Comparison of ENCODE assay signal across 2 cellular contexts in the genomic region with DNA sequence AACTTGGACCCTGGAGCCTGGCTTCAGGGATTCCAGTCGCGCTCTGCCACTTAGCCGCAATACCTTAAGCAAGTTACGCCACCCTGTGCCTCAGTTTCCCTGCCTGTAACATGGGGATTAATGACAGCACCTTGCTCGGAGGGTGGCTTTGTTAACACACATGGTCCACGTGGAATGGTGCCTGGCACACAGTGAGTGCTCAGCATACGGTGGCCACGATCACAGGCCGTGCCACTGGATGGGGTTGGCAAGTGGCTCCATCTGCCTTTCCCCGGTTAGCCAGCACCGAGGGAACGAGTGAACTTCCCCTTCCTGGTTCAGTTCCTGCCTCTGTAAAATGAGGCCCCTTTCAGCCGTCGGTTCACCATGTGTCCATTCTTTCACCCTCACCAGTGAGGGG.
TF ChIP-seq lines count a peak whose summit lies in the region.

No MANE protein-coding gene starts in this region.

TF ChIP-seq in IMR-90, 13 proteins besides CTCF, POLR2A, EP300 and RAD21:
- TF ChIP-seq RCOR1 (IDR thresholded peaks at IDR 0.05; ENCODE audit: insufficient replicate concordance, low read length) (no peak), MAFK (IDR thresholded peaks at IDR 0.05; ENCODE audit: low read depth, low read length) (no peak)

TF ChIP-seq in K562, 482 proteins besides CTCF, POLR2A, EP300 and RAD21:
- peak; percentile 12 for TF ChIP-seq KDM5B (IDR thresholded peaks at IDR 0.05; ENCODE audit: insufficient replicate concordance, low read depth, low read length)
- TF ChIP-seq, protein P1, sequence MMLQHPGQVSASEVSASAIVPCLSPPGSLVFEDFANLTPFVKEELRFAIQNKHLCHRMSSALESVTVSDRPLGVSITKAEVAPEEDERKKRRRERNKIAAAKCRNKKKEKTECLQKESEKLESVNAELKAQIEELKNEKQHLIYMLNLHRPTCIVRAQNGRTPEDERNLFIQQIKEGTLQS (IDR thresholded peaks at IDR 0.05): no peak
- TF ChIP-seq, protein P1 (CRISPR knock-in tag; conservative IDR thresholded peaks at IDR 0.05): no peak
